In the genomic region with DNA sequence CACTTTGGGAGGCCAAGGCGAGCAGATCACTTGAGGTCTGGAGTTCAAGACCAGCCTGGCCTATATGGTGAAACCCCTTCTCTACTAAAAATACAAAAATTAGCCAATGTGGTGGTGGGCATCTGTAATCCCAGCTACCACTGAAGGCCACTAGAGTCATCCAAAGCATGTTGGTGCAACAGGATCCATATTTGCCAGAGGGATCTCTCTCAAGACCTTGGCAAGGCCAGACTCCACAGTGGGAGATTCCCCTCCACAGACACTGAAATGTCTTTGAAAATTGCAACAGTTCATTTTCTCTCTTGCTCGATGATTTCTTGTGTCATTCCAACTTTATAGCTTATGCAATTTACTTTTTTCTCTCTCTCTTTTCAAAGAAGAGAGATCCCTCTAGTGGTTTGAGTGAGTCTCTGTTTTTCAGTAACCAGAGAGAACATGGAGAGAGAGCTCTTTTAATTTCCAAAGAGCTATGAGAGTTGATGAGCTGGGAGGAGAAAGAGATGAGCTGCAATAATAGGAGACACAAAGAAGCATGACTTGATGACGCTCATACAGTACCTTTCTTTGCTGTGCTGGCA, we compare ENCODE assay signal across 9 cellular contexts.
A peak's percentile ranks its signal among the peaks of the same experiment; 100 is the strongest.
DNase-seq lines count a peak whose midpoint lies in the region; ATAC-seq, FAIRE-seq and TF ChIP-seq lines count a peak whose summit lies in the region.
"Had no signal": no experiment of that assay in that cellular context is flagged by ENCODE, and none has a peak within 500 bp of the region (broad histone marks: within the 10 kb centered on the region; RNA-seq: fewer than 3 reads in every experiment).

No MANE protein-coding gene starts in this region.

- H4K8ac ChIP-seq in IMR-90 (ENCODE audit: low read depth in 2 of 2, low read length in 2 of 2) = no peak overlapping the region

- no peak overlapping the region for H2BK20ac ChIP-seq in IMR-90 (ENCODE audit: low read depth, low read length)

- H3K4me3 Mint-ChIP-seq in CD4-positive, CD25-positive, alpha-beta regulatory T cell = no peak overlapping the region

- FAIRE-seq in frontal cortex (lab: Jason Lieb, UNC) = no peak

- H3K27me3 ChIP-seq in CD4-positive, CD25-positive, alpha-beta regulatory T cell (ENCODE audit: control insufficient read depth, insufficient read depth, low read length) = no peaks in the 10 kb centered on the region
- H3K27me3 ChIP-seq in IMR-90 (ENCODE audit: control insufficient read depth, insufficient read depth, low read length) (no peaks in the 10 kb centered on the region), body of pancreas (no peaks in the 10 kb centered on the region), lung (ENCODE audit: control insufficient read depth, insufficient read depth) (no peaks in the 10 kb centered on the region)

- peak overlapping the region in 2 of 3 donors; percentile 1 to 21 for H3K27ac Mint-ChIP-seq in CD4-positive, CD25-positive, alpha-beta regulatory T cell

- H3K27ac ChIP-seq in CD4-positive, CD25-positive, alpha-beta regulatory T cell (ENCODE audit: insufficient read depth, low read length, poor library complexity, severe bottlenecking) = no peak overlapping the region
- H3K27ac ChIP-seq in IMR-90 (ENCODE audit: insufficient read depth, low read length) (no peak overlapping the region), body of pancreas (no peak overlapping the region), lung (ENCODE audit: low read depth in 1 of 2, low read length in 1 of 2) (no peak overlapping the region)
- H3K27ac ChIP-seq: skin epidermis had no signal

- no peak overlapping the region for H2BK15ac ChIP-seq in IMR-90 (ENCODE audit: low read depth, low read length)

- no peaks in the 10 kb centered on the region for H3K9me3 ChIP-seq in CD4-positive, CD25-positive, alpha-beta regulatory T cell (ENCODE audit: control insufficient read depth in 2 of 2, low read length in 2 of 2)
- H3K9me3 ChIP-seq in IMR-90 (ENCODE audit: control insufficient read depth, insufficient read depth, low read length) (no peaks in the 10 kb centered on the region), body of pancreas (no peaks in the 10 kb centered on the region), lung (ENCODE audit: control insufficient read depth in 2 of 2, insufficient read depth in 1 of 2, low read length in 1 of 2) (no peaks in the 10 kb centered on the region)

- H2AK5ac ChIP-seq in IMR-90 (ENCODE audit: low read depth, low read length) = no peak overlapping the region

- TF ChIP-seq POLR2A in IMR-90 (IDR thresholded peaks at IDR 0.05; ENCODE audit: low read depth, low read length) = no peak
- TF ChIP-seq POLR2A in body of pancreas (IDR thresholded peaks at IDR 0.05) = no peak

- WGBS in IMR-90 (ENCODE audit: extremely low coverage in 2 of 2, insufficient read length in 1 of 2), 2 experiments = 14% methylated on average over 1 of the region's 3 CpGs; no CpG with 5 or more reads in 1 of the 2 experiments
- WGBS in body of pancreas, 2 donors = 55 to 60% methylated on average over 3 of the region's 3 CpGs
- WGBS in lung, 2 donors = 45 to 50% methylated on average over 3 of the region's 3 CpGs

- H3K9ac ChIP-seq in IMR-90 (ENCODE audit: low read depth, low read length) = no peak overlapping the region

- H3K36me3 Mint-ChIP-seq in CD4-positive, CD25-positive, alpha-beta regulatory T cell = no peaks in the 10 kb centered on the region

- no peak overlapping the region for H2AFZ ChIP-seq in IMR-90 (replicated peaks; ENCODE audit: low read length, poor library complexity)

- no peaks in the 10 kb centered on the region for H3K36me3 ChIP-seq in CD4-positive, CD25-positive, alpha-beta regulatory T cell (ENCODE audit: control insufficient read depth, insufficient read depth, low read length)
- no peaks in the 10 kb centered on the region for H3K36me3 ChIP-seq in IMR-90 (ENCODE audit: control insufficient read depth, insufficient read depth, low read length)
- no peaks in the 10 kb centered on the region for H3K36me3 ChIP-seq in body of pancreas (replicated peaks in 1 of 2; ENCODE audit: insufficient read depth in 1 of 2, low read depth in 2 of 2)
- no peaks in the 10 kb centered on the region for H3K36me3 ChIP-seq in lung (ENCODE audit: control insufficient read depth in 2 of 2, insufficient read depth in 2 of 2, low read length in 2 of 2)

- H3K27me3 Mint-ChIP-seq in CD4-positive, CD25-positive, alpha-beta regulatory T cell = no peaks in the 10 kb centered on the region

- H3K18ac ChIP-seq in IMR-90 (ENCODE audit: low read depth, low read length) = no peak overlapping the region

- peak; percentile 22; the same call in 1 of the 2 replicates for TF ChIP-seq RAD21 in IMR-90 (IDR thresholded peaks at IDR 0.05; ENCODE audit: low read length)

- no peaks in the 10 kb centered on the region for H3K79me1 ChIP-seq in IMR-90 (ENCODE audit: low read depth in 1 of 2, low read length in 2 of 2)

- intact Hi-C loops in IMR-90 (cut with micrococcal nuclease) = no loop called here
- intact Hi-C loops in body of pancreas (cut with DNase I) = no loop called here

- H3K9me1 ChIP-seq in IMR-90 (ENCODE audit: insufficient read depth, low read length) = no peaks in the 10 kb centered on the region

- H3K4ac ChIP-seq in IMR-90 (ENCODE audit: low read depth, low read length) = no peak overlapping the region

- H2BK120ac ChIP-seq in IMR-90 (ENCODE audit: low read depth, low read length) = no peak overlapping the region

- no peak overlapping the region for H3K14ac ChIP-seq in IMR-90 (replicated peaks; ENCODE audit: low read depth, low read length)

- H3K4me1 ChIP-seq in CD4-positive, CD25-positive, alpha-beta regulatory T cell (ENCODE audit: control insufficient read depth, insufficient read depth, low read length, poor library complexity, severe bottlenecking) = no peaks in the 10 kb centered on the region
- no peaks in the 10 kb centered on the region for H3K4me1 ChIP-seq in IMR-90 (ENCODE audit: control insufficient read depth, insufficient read depth, low read length)
- no peaks in the 10 kb centered on the region for H3K4me1 ChIP-seq in body of pancreas
- no peaks in the 10 kb centered on the region for H3K4me1 ChIP-seq in lung (ENCODE audit: control insufficient read depth in 2 of 2, insufficient read depth in 2 of 2, low read length in 2 of 2)

- CTCF ChIA-PET in IMR-90 (lab: Yijun Ruan, JAX) = interaction anchor here (1.0 kb wide), 2 partner anchors 10 to 17 kb away, joined by 3 read pairs; no protein-coding TSS in a partner anchor

- no peak overlapping the region for H4K5ac ChIP-seq in IMR-90 (ENCODE audit: low read depth, low read length)

- no peak overlapping the region for H2AK9ac ChIP-seq in IMR-90 (replicated peaks; ENCODE audit: low read depth, low read length, poor library complexity)

- no peak overlapping the region for H3K4me3 ChIP-seq in CD4-positive, CD25-positive, alpha-beta regulatory T cell (ENCODE audit: low read depth, low read length)
- H3K4me3 ChIP-seq in IMR-90 (ENCODE audit: insufficient read depth, low read depth, low read length) = no peak overlapping the region
- H3K4me3 ChIP-seq in body of pancreas = no peak overlapping the region
- no peak overlapping the region for H3K4me3 ChIP-seq in lung
- H3K4me3 ChIP-seq: skin epidermis had no signal

- H4K91ac ChIP-seq in IMR-90 (ENCODE audit: insufficient read depth, low read depth, low read length) = no peak overlapping the region

- BruUV-seq in IMR-90 (replicated peaks; lab: Mats Ljungman, UMichigan) = no TSS peak

- POLR2A ChIA-PET in IMR-90 (lab: Charles Lee; ENCODE audit: unreplicated experiment) = no interaction called here

- in situ Hi-C loops in IMR-90 (cut with MboI; ENCODE audit: low sequenced_read_pairs) = no loop called here

- peaks cover 0 to 10% (median 2%) of the 10 kb centered on the region in 4 donors for H3K4me1 Mint-ChIP-seq in CD4-positive, CD25-positive, alpha-beta regulatory T cell

- no peak overlapping the region for H3K23ac ChIP-seq in IMR-90 (ENCODE audit: low read depth, low read length)

- peak in 2 of 3 donors; percentile 2 to 34 for DNase-seq in CD4-positive, CD25-positive, alpha-beta regulatory T cell
- DNase-seq in IMR-90 = peak; percentile 1
- no peak for DNase-seq in body of pancreas
- no peak for DNase-seq in lung (ENCODE audit: low spot score)
- DNase-seq in frontal cortex (ENCODE audit: low spot score in 2 of 2) = no peak

- H2BK5ac ChIP-seq in IMR-90 (ENCODE audit: low read depth, low read length, poor library complexity, severe bottlenecking) = no peak overlapping the region

- TF ChIP-seq CTCF in IMR-90 (conservative IDR thresholded peaks at IDR 0.05; ENCODE audit: low read depth, low read length) = peak; percentile 42
- TF ChIP-seq CTCF in body of pancreas (IDR thresholded peaks at IDR 0.05) = peak in 4 of 7 experiments; percentile 10 to 24 (median 16)
- peak; percentile 13 for TF ChIP-seq CTCF in lung (IDR thresholded peaks at IDR 0.05; ENCODE audit: control extremely low read depth, extremely low read depth)

- no peak for ATAC-seq in CD4-positive, CD25-positive, alpha-beta regulatory T cell (ENCODE audit: low read depth in 2 of 2)
- ATAC-seq in IMR-90 (ENCODE audit: low read depth) (no peak), body of pancreas (no peak), lung (ENCODE audit: insufficient read depth, low FRiP score) (no peak), HG02852 (IDR thresholded peaks at IDR 0.05; ENCODE audit: unreplicated experiment) (no peak), HG03521 (IDR thresholded peaks at IDR 0.05; ENCODE audit: unreplicated experiment) (no peak), GM18873 (IDR thresholded peaks at IDR 0.05; ENCODE audit: low FRiP score, unreplicated experiment) (no peak)

- H4K20me1 ChIP-seq in IMR-90 (ENCODE audit: insufficient read depth, low read length) = no peaks in the 10 kb centered on the region

- H3K56ac ChIP-seq in IMR-90 (ENCODE audit: extremely low read depth, insufficient read depth, low read length) = no peak overlapping the region

- H3K9me3 Mint-ChIP-seq in CD4-positive, CD25-positive, alpha-beta regulatory T cell = peaks cover 0 to 3% (median 0%) of the 10 kb centered on the region in 7 donors

- dilution Hi-C loops in IMR-90 (cut with HindIII; ENCODE audit: low sequenced_read_pairs, unreplicated experiment) = no loop called here

- H3K4me2 ChIP-seq in IMR-90 (ENCODE audit: low read depth, low read length) = no peak overlapping the region

TF ChIP-seq in IMR-90, 13 proteins besides CTCF, POLR2A, EP300 and RAD21:
- TF ChIP-seq BHLHE40 (IDR thresholded peaks at IDR 0.05; ENCODE audit: low read depth, low read length) (no peak), SMC3 (IDR thresholded peaks at IDR 0.05; ENCODE audit: low read depth, low read length) (peak; percentile 26)

Comparison
In these comparisons a context has a peak if more than half of its experiments do, and no peak if none do; other contexts are left out.
1. DNase-seq: peak in CD4-positive, CD25-positive, alpha-beta regulatory T cell (2 of 3) and IMR-90 (single experiment); none in body of pancreas (0 of 4), lung (single experiment) and frontal cortex (0 of 2).
2. Peak in every context shown above with its lines, with median percentiles within 50 percentile points of each other: CTCF ChIP-seq.